19 cellular contexts compared by ENCODE assay signal in the genomic region with DNA sequence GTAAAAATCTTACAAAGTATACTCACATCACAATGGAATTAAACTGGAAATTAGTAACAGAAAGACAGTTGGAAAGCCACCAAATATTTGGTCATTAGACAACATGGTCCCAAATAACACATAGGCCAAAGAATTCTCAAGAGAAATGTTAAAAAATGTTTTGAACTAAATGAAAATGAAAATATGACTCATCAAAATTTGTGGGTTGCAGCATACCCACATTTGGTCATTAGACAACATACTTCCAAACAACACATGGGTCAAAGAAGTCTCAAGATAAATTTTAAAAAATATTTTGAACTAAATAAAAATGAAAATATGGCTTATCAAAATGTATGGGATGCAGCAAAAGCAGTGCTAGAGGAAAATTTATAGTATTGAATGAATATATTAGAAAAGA.
"Had no signal": no experiment of that assay in that cellular context is flagged by ENCODE, and none has a peak within 500 bp of the region (broad histone marks: within the 10 kb centered on the region; RNA-seq: fewer than 3 reads in every experiment).

No MANE protein-coding gene starts in this region.

- H3K27ac ChIP-seq: esophagus squamous epithelium, gastrocnemius medialis, neutrophil, parathyroid adenoma, thyroid gland, vagina had no signal

- H3K9me3 ChIP-seq: gastrocnemius medialis, neutrophil, thyroid gland, vagina had no signal

- H3K9ac ChIP-seq: parathyroid adenoma had no signal

- DNase-seq: cortex of kidney; effector memory CD8-positive, alpha-beta T cell; esophagus squamous epithelium; gastrocnemius medialis; kidney; naive B cell; stimulated activated CD4-positive, alpha-beta T cell treated with anti-CD3 and anti-CD28 coated beads, Interleukin-12 subunit alpha, Interleukin-12 subunit beta, amount 100 ng/mL, for 4 hours; stimulated activated CD4-positive, alpha-beta T cell treated with anti-CD3 and anti-CD28 coated beads, Interleukin-1b, Interleukin-23, amount 100 ng/mL, for 48 hours; stimulated activated CD4-positive, alpha-beta T cell treated with anti-CD3 and anti-CD28 coated beads, Interleukin-4, amount 100 ng/mL, for 1 hour; stimulated activated CD8-positive, alpha-beta memory T cell treated with anti-CD3 and anti-CD28 coated beads, Interleukin-4, amount 100 ng/mL, for 48 hours; stimulated activated naive CD4-positive, alpha-beta T cell; stimulated activated naive CD8-positive, alpha-beta T cell treated with anti-CD3 and anti-CD28 coated beads, Interleukin-15, amount 100 ng/mL, for 72 hours; thyroid gland; trophoblast cell had no signal

- FAIRE-seq: kidney had no signal

- H3K36me3 ChIP-seq: esophagus squamous epithelium, gastrocnemius medialis, neutrophil, thyroid gland, vagina had no signal

- H3K4me1 ChIP-seq: parathyroid adenoma had no signal

- ATAC-seq: effector memory CD8-positive, alpha-beta T cell; gastrocnemius medialis; sciatic nerve; stimulated activated naive CD8-positive, alpha-beta T cell treated with anti-CD3 and anti-CD28 coated beads, Interleukin-15, amount 100 ng/mL, for 72 hours had no signal

- H3K79me2 ChIP-seq: parathyroid adenoma had no signal

- H3K4me3 ChIP-seq: lung, thyroid gland had no signal

- H3K27me3 ChIP-seq: thyroid gland, vagina had no signal
